ENCODE assay signal across 27 cellular contexts in genomic region chr6:33901822-33902816, GRCh38.
A peak's percentile ranks its signal among the peaks of the same experiment; 100 is the strongest.
DNase-seq lines count a peak whose midpoint lies in the region; ATAC-seq, FAIRE-seq and TF ChIP-seq lines count a peak whose summit lies in the region.
"Had no signal": no experiment of that assay in that cellular context is flagged by ENCODE, and none has a peak within 500 bp of the region (broad histone marks: within the 10 kb centered on the region; RNA-seq: fewer than 3 reads in every experiment).

No MANE protein-coding gene starts in this region.

- POLR2A ChIA-PET in K562 (lab: Yijun Ruan, JAX), result interaction anchor here (0.6 to 1.0 kb wide), 2 partner anchors 23 to 37 kb away, joined by 3 read pairs; no protein-coding TSS in a partner anchor

- H3K4me1 ChIP-seq in Loucy (ENCODE audit: insufficient read depth, low read length, poor library complexity, severe bottlenecking) (peaks cover 80% of the 10 kb centered on the region), K562 (replicated peaks in 1 of 2; ENCODE audit: control insufficient read depth in 2 of 2, insufficient read depth in 2 of 2, low read length in 2 of 2) (peaks cover 47 to 51% of the 10 kb centered on the region in 2 experiments; a peak in 4 of 5 replicates), neural progenitor cell (peaks cover 13% of the 10 kb centered on the region)
- H3K4me1 ChIP-seq: psoas muscle, SJCRH30 had no signal

- WGBS in K562 (ENCODE audit: insufficient coverage, low coverage, missing lambda C conversion rate), result 31% methylated on average over 8 of the region's 8 CpGs

- in situ Hi-C loops in K562 (cut with MboI), result no loop called here

- no peaks in the 10 kb centered on the region for H3K9me3 Mint-ChIP-seq in activated naive CD4-positive, alpha-beta T cell treated with anti-CD3 and anti-CD28 coated beads, Interleukin-2, amount 50 U/mL, for 24 hours
- no peaks in the 10 kb centered on the region for H3K9me3 Mint-ChIP-seq in neural progenitor cell
- H3K9me3 Mint-ChIP-seq: mesothelial cell of epicardium had no signal

- H3K36me3 Mint-ChIP-seq in activated naive CD4-positive, alpha-beta T cell treated with anti-CD3 and anti-CD28 coated beads, Interleukin-2, amount 50 U/mL, for 24 hours, result no peaks in the 10 kb centered on the region
- H3K36me3 Mint-ChIP-seq in neural progenitor cell, result no peaks in the 10 kb centered on the region
- H3K36me3 Mint-ChIP-seq: CD14-positive monocyte, mesothelial cell of epicardium had no signal

- no TSS peak for BruUV-seq in K562 (replicated peaks; lab: Mats Ljungman, UMichigan)

- H3F3A ChIP-seq in Loucy (ENCODE audit: low read depth) (peaks cover 23% of the 10 kb centered on the region), neural progenitor cell (ENCODE audit: low read depth) (peaks cover 8% of the 10 kb centered on the region)

- H3K27me3 Mint-ChIP-seq in activated naive CD4-positive, alpha-beta T cell treated with anti-CD3 and anti-CD28 coated beads, Interleukin-2, amount 50 U/mL, for 24 hours, result no peaks in the 10 kb centered on the region
- H3K27me3 Mint-ChIP-seq in neural progenitor cell (ENCODE audit: insufficient read depth, low read depth), result peaks cover 12% of the 10 kb centered on the region
- H3K27me3 Mint-ChIP-seq: activated CD8-positive, alpha-beta memory T cell treated with anti-CD3 and anti-CD28 coated beads, Interleukin-2, amount 10 ng/mL, durations not matched to agents 7 days and 5 days had no signal

- no peak for TF ChIP-seq POLR2A in K562 (conservative IDR thresholded peaks at IDR 0.05)

- peak overlapping the region; percentile 99 for H3K9ac ChIP-seq in Loucy (ENCODE audit: low read depth, low read length, poor library complexity, severe bottlenecking)
- H3K9ac ChIP-seq in K562 (ENCODE audit: insufficient read depth in 1 of 2, low read depth in 2 of 2, low read length in 2 of 2), result peak overlapping the region; percentile 4 to 46; a peak in 2 of 4 replicates
- H3K9ac ChIP-seq in neural progenitor cell, result no peak overlapping the region

- DNase-seq in activated naive CD4-positive, alpha-beta T cell treated with anti-CD3 and anti-CD28 coated beads, Interleukin-2, amount 50 U/mL, for 16 hours, result no peak
- DNase-seq in K562 (ENCODE audit: extremely low read depth in 1 of 4, low spot score in 3 of 4), result peak; percentile 64 to 79 (median 72)
- DNase-seq in neural progenitor cell (ENCODE audit: low spot score), result no peak
- no peak for DNase-seq in NCI-H748 (lab: John Stamatoyannopoulos, UW; ENCODE audit: unreplicated experiment)
- DNase-seq in NCI-H128 (lab: John Stamatoyannopoulos, UW; ENCODE audit: unreplicated experiment), result no peak
- DNase-seq: activated CD4-positive, alpha-beta T cell treated with anti-CD3 and anti-CD28 coated beads for 1 hour; activated CD8-positive, alpha-beta memory T cell treated with anti-CD3 and anti-CD28 coated beads, Interleukin-2, amount 10 ng/mL, durations not matched to agents 7 days and 5 days; activated gamma-delta T cell; central memory CD4-positive, alpha-beta T cell; heart right ventricle; NCI-H1417; NCI-H510A; Peyer's patch; psoas muscle; SJCRH30; small intestine; stimulated activated naive CD4-positive, alpha-beta T cell; T-helper 9 cell; tibial artery had no signal

- H4K20me1 ChIP-seq in Loucy (ENCODE audit: insufficient read depth, low read length, poor library complexity, severe bottlenecking), result no peaks in the 10 kb centered on the region
- H4K20me1 ChIP-seq in K562 (replicated peaks; ENCODE audit: control insufficient read depth, insufficient read depth, low read length), result no peaks in the 10 kb centered on the region
- no peaks in the 10 kb centered on the region for H4K20me1 ChIP-seq in neural progenitor cell (ENCODE audit: low read depth)

- CTCF ChIA-PET in K562 (lab: Yijun Ruan, JAX; ENCODE audit: low intra/inter-chr PET ratio), result no interaction called here

- TF ChIP-seq CTCF in Loucy (conservative IDR thresholded peaks at IDR 0.05; ENCODE audit: low read length) (no peak), K562 (IDR thresholded peaks at IDR 0.05 in 2 of 3, conservative IDR thresholded peaks at IDR 0.05 in 1 of 3; ENCODE audit: insufficient read depth in 2 of 3, low read depth in 1 of 3, low read length in 3 of 3) (no peak), neural progenitor cell (IDR thresholded peaks at IDR 0.05) (no peak)

- H3K4me3 ChIP-seq in Loucy (ENCODE audit: low read length, poor library complexity, severe bottlenecking) (peak overlapping the region; percentile 80), K562 (no peak overlapping the region), neural progenitor cell (no peak overlapping the region)
- H3K4me3 ChIP-seq: heart right ventricle, Peyer's patch, psoas muscle, SJCRH30, tibial artery had no signal

- no peaks in the 10 kb centered on the region for H3K9me2 ChIP-seq in Loucy (replicated peaks; ENCODE audit: low read depth, low read length)

- H2AFZ ChIP-seq in Loucy (ENCODE audit: low read length) (no peak overlapping the region), K562 (ENCODE audit: low read depth, low read length) (peak overlapping the region; percentile 58), neural progenitor cell (replicated peaks) (no peak overlapping the region)

- H3K9me1 ChIP-seq in K562 (ENCODE audit: control insufficient read depth, insufficient read depth, low read length), result peaks cover 4% of the 10 kb centered on the region

- H3K36me3 ChIP-seq in Loucy (ENCODE audit: insufficient read depth, low read length) (no peaks in the 10 kb centered on the region), K562 (ENCODE audit: control insufficient read depth, insufficient read depth, low read length) (no peaks in the 10 kb centered on the region), neural progenitor cell (no peaks in the 10 kb centered on the region)
- H3K36me3 ChIP-seq: heart right ventricle, Peyer's patch, SJCRH30, tibial artery had no signal

- H3K9me3 ChIP-seq in Loucy (ENCODE audit: insufficient read depth, low read depth, low read length) (no peaks in the 10 kb centered on the region), K562 (replicated peaks; ENCODE audit: control insufficient read depth, insufficient read depth, low read depth, low read length) (no peaks in the 10 kb centered on the region), neural progenitor cell (ENCODE audit: low read depth) (no peaks in the 10 kb centered on the region)
- H3K9me3 ChIP-seq: heart right ventricle, Peyer's patch, psoas muscle, SJCRH30, tibial artery had no signal

- no peak for TF ChIP-seq RAD21 in K562 (CRISPR knock-in tag; conservative IDR thresholded peaks at IDR 0.05 in 1 of 2, IDR thresholded peaks at IDR 0.05 in 1 of 2)

- H3K4me2 ChIP-seq in Loucy (ENCODE audit: low read depth, low read length, poor library complexity, severe bottlenecking), result peak overlapping the region; percentile 92
- H3K4me2 ChIP-seq in K562 (ENCODE audit: insufficient read depth, low read length), result peak overlapping the region; percentile 68
- H3K4me2 ChIP-seq in neural progenitor cell, result no peak overlapping the region

- H3K79me2 ChIP-seq in Loucy (ENCODE audit: insufficient read depth, low read length) (peaks cover 25% of the 10 kb centered on the region), K562 (ENCODE audit: control insufficient read depth, insufficient read depth, low read length) (peaks cover 4% of the 10 kb centered on the region; the same call in 2 of the 3 replicates), neural progenitor cell (ENCODE audit: low read depth) (no peaks in the 10 kb centered on the region)

- peaks cover 74% of the 10 kb centered on the region for H3K4me1 Mint-ChIP-seq in activated naive CD4-positive, alpha-beta T cell treated with anti-CD3 and anti-CD28 coated beads, Interleukin-2, amount 50 U/mL, for 24 hours
- H3K4me1 Mint-ChIP-seq in neural progenitor cell, result peaks cover 41% of the 10 kb centered on the region

- intact Hi-C loops in K562 (cut with micrococcal nuclease), result no loop called here

- H3K27ac ChIP-seq in K562 (ENCODE audit: extremely low read depth, low read depth, low read length) (peak overlapping the region; percentile 54), neural progenitor cell (no peak overlapping the region)
- H3K27ac ChIP-seq: epithelial cell of prostate, heart right ventricle, Peyer's patch, psoas muscle, SJCRH30, tibial artery had no signal

- FAIRE-seq in K562 (lab: Jason Lieb, UNC), result peak; percentile 37
- FAIRE-seq: astrocyte, G401.6, small intestine had no signal

- H3K27me3 ChIP-seq in Loucy (ENCODE audit: insufficient read depth, low read length, poor library complexity, severe bottlenecking) (no peaks in the 10 kb centered on the region), K562 (ENCODE audit: control insufficient read depth in 2 of 2, insufficient read depth in 2 of 2, low read length in 2 of 2) (0 out of 5 replicates have a peak, but pooled peaks cover 0 to 10% of the 10 kb centered on the region in 2 experiments), neural progenitor cell (no peaks in the 10 kb centered on the region)
- H3K27me3 ChIP-seq: Peyer's patch, SJCRH30 had no signal

- peak overlapping the region; percentile 69 for H3K27ac Mint-ChIP-seq in activated naive CD4-positive, alpha-beta T cell treated with anti-CD3 and anti-CD28 coated beads, Interleukin-2, amount 50 U/mL, for 24 hours
- H3K27ac Mint-ChIP-seq in neural progenitor cell, result no peak overlapping the region
- H3K27ac Mint-ChIP-seq: CD14-positive monocyte, mesothelial cell of epicardium had no signal

- peak; percentile 63; the same call in 1 of the 2 replicates for TF ChIP-seq EP300 in K562 (IDR thresholded peaks at IDR 0.05; ENCODE audit: low read length)

- H3K4me3 Mint-ChIP-seq in activated naive CD4-positive, alpha-beta T cell treated with anti-CD3 and anti-CD28 coated beads, Interleukin-2, amount 50 U/mL, for 24 hours, result no peak overlapping the region
- peak overlapping the region; percentile 9 for H3K4me3 Mint-ChIP-seq in neural progenitor cell
- H3K4me3 Mint-ChIP-seq: mesothelial cell of epicardium had no signal

- ATAC-seq in K562 (no peak), GM18868 (IDR thresholded peaks at IDR 0.05; ENCODE audit: unreplicated experiment) (no peak)
- ATAC-seq: activated CD8-positive, alpha-beta memory T cell treated with anti-CD3 and anti-CD28 coated beads, Interleukin-2, amount 10 ng/mL, durations not matched to agents 7 days and 5 days; heart right ventricle; psoas muscle had no signal

TF ChIP-seq in K562, 482 proteins besides CTCF, POLR2A, EP300 and RAD21 (continues in another document):
- TF ChIP-seq DPF2 (IDR thresholded peaks at IDR 0.05), result peak; percentile 85
- TF ChIP-seq CEBPB (tag; IDR thresholded peaks at IDR 0.05), result no peak
- no peak for TF ChIP-seq RHOXF2B (CRISPR knock-in tag; conservative IDR thresholded peaks at IDR 0.05)
- TF ChIP-seq KDM1A (IDR thresholded peaks at IDR 0.05), result peak in 1 of 2 experiments; percentile 69; a peak in 3 of 4 replicates
- no peak for TF ChIP-seq IFI16 (CRISPR knock-in tag; IDR thresholded peaks at IDR 0.05)
- TF ChIP-seq BACH1 (tag; IDR thresholded peaks at IDR 0.05), result no peak
- TF ChIP-seq HES1 (IDR thresholded peaks at IDR 0.05; ENCODE audit: low read depth), result no peak

Comparison
In these comparisons a context has a peak if more than half of its experiments do, and no peak if none do; other contexts are left out.
1. DNase-seq: peak in K562 (4 of 4); none in activated naive CD4-positive, alpha-beta T cell treated with anti-CD3 and anti-CD28 coated beads, Interleukin-2, amount 50 U/mL, for 16 hours (single experiment), neural progenitor cell (single experiment), NCI-H748 (single experiment) and NCI-H128 (single experiment).